1 cellular context compared by ENCODE assay signal in the genomic region with DNA sequence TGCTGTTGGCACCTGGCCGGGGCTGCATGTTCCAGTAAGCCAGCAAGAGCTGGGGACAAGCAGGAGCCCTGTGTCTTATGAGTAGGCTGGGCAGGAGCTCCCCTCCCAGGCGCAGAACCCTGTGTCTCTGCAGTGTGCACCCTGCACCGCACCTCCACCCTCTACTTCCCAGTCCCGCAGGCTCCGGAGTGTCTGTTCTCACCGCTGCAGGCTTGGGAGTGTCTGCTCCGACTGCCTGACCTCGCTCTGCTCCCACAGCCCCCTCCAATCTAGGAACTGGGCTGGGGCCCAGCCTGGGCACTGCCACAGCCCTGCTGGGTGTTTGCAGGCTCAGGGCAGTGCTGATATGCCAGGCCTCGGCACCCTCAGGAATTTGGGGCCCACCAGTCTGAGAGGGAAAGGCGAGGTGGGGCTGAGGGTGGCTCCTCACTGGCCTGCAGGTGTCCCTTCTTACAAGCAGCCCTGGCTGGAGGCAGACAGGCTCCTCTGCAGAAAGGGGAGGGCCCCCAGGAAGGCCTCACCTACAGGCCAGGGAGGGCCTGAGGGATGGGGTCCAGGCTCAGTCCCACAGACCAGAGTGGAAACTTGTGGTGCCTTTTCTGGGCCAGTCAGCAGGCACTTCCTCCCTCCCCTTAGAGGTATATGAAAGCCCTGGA.
TF ChIP-seq lines count a peak whose summit lies in the region.

No MANE protein-coding gene starts in this region.

TF ChIP-seq in WTC11, 78 proteins besides CTCF, POLR2A, EP300 and RAD21 (continued from another document):
- TF ChIP-seq, protein P1, sequence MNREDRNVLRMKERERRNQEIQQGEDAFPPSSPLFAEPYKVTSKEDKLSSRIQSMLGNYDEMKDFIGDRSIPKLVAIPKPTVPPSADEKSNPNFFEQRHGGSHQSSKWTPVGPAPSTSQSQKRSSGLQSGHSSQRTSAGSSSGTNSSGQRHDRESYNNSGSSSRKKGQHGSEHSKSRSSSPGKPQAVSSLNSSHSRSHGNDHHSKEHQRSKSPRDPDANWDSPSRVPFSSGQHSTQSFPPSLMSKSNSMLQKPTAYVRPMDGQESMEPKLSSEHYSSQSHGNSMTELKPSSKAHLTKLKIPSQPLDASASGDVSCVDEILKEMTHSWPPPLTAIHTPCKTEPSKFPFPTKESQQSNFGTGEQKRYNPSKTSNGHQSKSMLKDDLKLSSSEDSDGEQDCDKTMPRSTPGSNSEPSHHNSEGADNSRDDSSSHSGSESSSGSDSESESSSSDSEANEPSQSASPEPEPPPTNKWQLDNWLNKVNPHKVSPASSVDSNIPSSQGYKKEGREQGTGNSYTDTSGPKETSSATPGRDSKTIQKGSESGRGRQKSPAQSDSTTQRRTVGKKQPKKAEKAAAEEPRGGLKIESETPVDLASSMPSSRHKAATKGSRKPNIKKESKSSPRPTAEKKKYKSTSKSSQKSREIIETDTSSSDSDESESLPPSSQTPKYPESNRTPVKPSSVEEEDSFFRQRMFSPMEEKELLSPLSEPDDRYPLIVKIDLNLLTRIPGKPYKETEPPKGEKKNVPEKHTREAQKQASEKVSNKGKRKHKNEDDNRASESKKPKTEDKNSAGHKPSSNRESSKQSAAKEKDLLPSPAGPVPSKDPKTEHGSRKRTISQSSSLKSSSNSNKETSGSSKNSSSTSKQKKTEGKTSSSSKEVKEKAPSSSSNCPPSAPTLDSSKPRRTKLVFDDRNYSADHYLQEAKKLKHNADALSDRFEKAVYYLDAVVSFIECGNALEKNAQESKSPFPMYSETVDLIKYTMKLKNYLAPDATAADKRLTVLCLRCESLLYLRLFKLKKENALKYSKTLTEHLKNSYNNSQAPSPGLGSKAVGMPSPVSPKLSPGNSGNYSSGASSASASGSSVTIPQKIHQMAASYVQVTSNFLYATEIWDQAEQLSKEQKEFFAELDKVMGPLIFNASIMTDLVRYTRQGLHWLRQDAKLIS (CRISPR knock-in tag; IDR thresholded peaks at IDR 0.05; ENCODE audit: borderline replicate concordance), result no peak
- TF ChIP-seq PRRX2 (CRISPR knock-in tag; IDR thresholded peaks at IDR 0.05) (no peak), NFE2L1 (CRISPR knock-in tag; IDR thresholded peaks at IDR 0.05) (no peak), CREB1 (CRISPR knock-in tag; IDR thresholded peaks at IDR 0.05) (no peak)
